13 cellular contexts compared by ENCODE assay signal in genomic region chr19:35693422-35693821, GRCh38. TPM values are rescaled to one million over a fixed set of nuclear protein-coding genes. Genes with fewer than 3 reads are reported as not detected.
A peak's percentile ranks its signal among the peaks of the same experiment; 100 is the strongest.
DNase-seq lines count a peak whose midpoint lies in the region; ATAC-seq and TF ChIP-seq lines count a peak whose summit lies in the region.
"Had no signal": no experiment of that assay in that cellular context is flagged by ENCODE, and none has a peak within 500 bp of the region (broad histone marks: within the 10 kb centered on the region; RNA-seq: fewer than 3 reads in every experiment).

No MANE protein-coding gene starts in this region.

- peaks cover 4% of the 10 kb centered on the region; the same call in 1 of the 2 replicates for H3K9me3 Mint-ChIP-seq in WTC11
- no peaks in the 10 kb centered on the region for H3K9me3 Mint-ChIP-seq in Calu3 (ENCODE audit: low read depth, unreplicated experiment)
- no peaks in the 10 kb centered on the region for H3K9me3 Mint-ChIP-seq in neural progenitor cell
- H3K9me3 Mint-ChIP-seq: T-helper 1 cell treated with Interleukin-12 subunit alpha and Interleukin-12 subunit beta and Interleukin-4 antibody, amounts not matched to agents 30 μg/mL and 1 μg/mL, for 36 hours had no signal

- H3F3A ChIP-seq in neural progenitor cell (ENCODE audit: low read depth), result peaks cover 11% of the 10 kb centered on the region

- H3K27me3 ChIP-seq in DND-41 (ENCODE audit: insufficient read depth, low read length, poor library complexity) (no peaks in the 10 kb centered on the region), lower lobe of right lung (ENCODE audit: low read depth) (no peaks in the 10 kb centered on the region), neural progenitor cell (peaks cover 4% of the 10 kb centered on the region), left lung (peaks cover 0 to 7% of the 10 kb centered on the region in 2 donors)
- H3K27me3 ChIP-seq: colonic mucosa had no signal

- POLR2A ChIA-PET in WTC11 (lab: Charles Lee), result no interaction called here

- intact Hi-C loops in lower lobe of right lung (cut with DNase I), result no loop called here
- intact Hi-C loops in Calu3 (cut with micrococcal nuclease; ENCODE audit: unreplicated experiment), result loop anchor here (1.0 to 5.0 kb wide), 3 partner anchors 124 to 238 kb away; no protein-coding TSS in a partner anchor
- intact Hi-C loops in left lung (cut with DNase I), result no loop called here

- H3K27ac ChIP-seq in DND-41 (ENCODE audit: low read length) (no peak overlapping the region), lower lobe of right lung (no peak overlapping the region), neural progenitor cell (no peak overlapping the region), left lung (no peak overlapping the region)
- H3K27ac ChIP-seq: colonic mucosa had no signal

- no peak for DNase-seq in DND-41
- DNase-seq in WTC11 (ENCODE audit: low spot score), result no peak
- DNase-seq in lower lobe of right lung, result no peak
- no peak for DNase-seq in AG20443 (ENCODE audit: low spot score)
- no peak for DNase-seq in Calu3
- DNase-seq in neural progenitor cell (ENCODE audit: low spot score), result no peak
- DNase-seq in left lung, result no peak

- H3K4me3 Mint-ChIP-seq in WTC11, result no peak overlapping the region
- no peak overlapping the region for H3K4me3 Mint-ChIP-seq in Calu3 (ENCODE audit: low read depth, unreplicated experiment)
- H3K4me3 Mint-ChIP-seq in neural progenitor cell, result no peak overlapping the region
- H3K4me3 Mint-ChIP-seq: T-helper 1 cell treated with Interleukin-12 subunit alpha and Interleukin-12 subunit beta and Interleukin-4 antibody, amounts not matched to agents 30 μg/mL and 1 μg/mL, for 36 hours had no signal

- H3K79me2 ChIP-seq in DND-41 (ENCODE audit: insufficient read depth, low read length), result no peaks in the 10 kb centered on the region
- H3K79me2 ChIP-seq in neural progenitor cell (ENCODE audit: low read depth), result no peaks in the 10 kb centered on the region

- TF ChIP-seq CTCF in DND-41 (IDR thresholded peaks at IDR 0.05; ENCODE audit: borderline replicate concordance, extremely low read depth, low read length, poor library complexity, severe bottlenecking) (no peak), WTC11 (IDR thresholded peaks at IDR 0.05) (no peak), lower lobe of right lung (IDR thresholded peaks at IDR 0.05) (no peak), Calu3 (IDR thresholded peaks at IDR 0.05; ENCODE audit: unreplicated experiment) (no peak), neural progenitor cell (IDR thresholded peaks at IDR 0.05) (no peak), left lung (IDR thresholded peaks at IDR 0.05) (no peak)

- no peaks in the 10 kb centered on the region for H3K36me3 Mint-ChIP-seq in WTC11
- no peaks in the 10 kb centered on the region for H3K36me3 Mint-ChIP-seq in Calu3 (ENCODE audit: insufficient read depth, unreplicated experiment)
- H3K36me3 Mint-ChIP-seq in neural progenitor cell, result no peaks in the 10 kb centered on the region

- 0 out of 3 replicates have a peak, but pooled peaks have one; percentile 3 for ATAC-seq in DND-41 (ENCODE audit: insufficient read depth, low read depth)
- ATAC-seq in GM19397 (IDR thresholded peaks at IDR 0.05; ENCODE audit: unreplicated experiment), result peak; percentile 21
- peak; percentile 67 for ATAC-seq in WTC11
- ATAC-seq in lower lobe of right lung, result peak; percentile 4 to 16
- ATAC-seq in left lung, result no peak

- H4K20me1 ChIP-seq in DND-41 (ENCODE audit: insufficient read depth, low read length), result no peaks in the 10 kb centered on the region
- H4K20me1 ChIP-seq in neural progenitor cell (ENCODE audit: low read depth), result no peaks in the 10 kb centered on the region

- no peaks in the 10 kb centered on the region; the same call in 1 of the 2 replicates for H3K4me1 Mint-ChIP-seq in WTC11
- H3K4me1 Mint-ChIP-seq in Calu3 (ENCODE audit: low read depth, unreplicated experiment), result peaks cover 8% of the 10 kb centered on the region
- H3K4me1 Mint-ChIP-seq in neural progenitor cell, result peaks cover 7% of the 10 kb centered on the region

- peaks cover 8% of the 10 kb centered on the region for H3K4me1 ChIP-seq in DND-41 (ENCODE audit: insufficient read depth, low read length)
- H3K4me1 ChIP-seq in lower lobe of right lung, result no peaks in the 10 kb centered on the region
- H3K4me1 ChIP-seq in neural progenitor cell, result no peaks in the 10 kb centered on the region
- no peaks in the 10 kb centered on the region for H3K4me1 ChIP-seq in left lung
- H3K4me1 ChIP-seq: colonic mucosa had no signal

- H2AFZ ChIP-seq in DND-41 (ENCODE audit: low read depth, low read length) (no peak overlapping the region), neural progenitor cell (replicated peaks) (no peak overlapping the region)

- no TSS peak for BruUV-seq in Calu3 (replicated peaks; lab: Mats Ljungman, UMichigan)

- H3K4me2 ChIP-seq in DND-41 (ENCODE audit: insufficient read depth, low read length) (no peak overlapping the region), neural progenitor cell (no peak overlapping the region)
- H3K4me2 ChIP-seq: smooth muscle cell had no signal

- H3K27me3 Mint-ChIP-seq in WTC11 (ENCODE audit: low read depth), result peaks cover 3% of the 10 kb centered on the region
- H3K27me3 Mint-ChIP-seq in Calu3 (ENCODE audit: unreplicated experiment), result no peaks in the 10 kb centered on the region
- H3K27me3 Mint-ChIP-seq in neural progenitor cell (ENCODE audit: insufficient read depth, low read depth), result peaks cover 2% of the 10 kb centered on the region

- H3K9me3 ChIP-seq in DND-41 (ENCODE audit: insufficient read depth, low read length, severe bottlenecking) (no peaks in the 10 kb centered on the region), lower lobe of right lung (no peaks in the 10 kb centered on the region), neural progenitor cell (ENCODE audit: low read depth) (no peaks in the 10 kb centered on the region), left lung (no peaks in the 10 kb centered on the region)
- H3K9me3 ChIP-seq: colonic mucosa had no signal

- CTCF ChIA-PET in WTC11 (lab: Charles Lee) (interaction anchor here (0.8 to 3.5 kb wide), 9 partner anchors 9 to 183 kb away, joined by 3 to 16 read pairs (median 7); partner anchors contain the start of gene HAUS5), Calu3 (lab: Charles Lee) (interaction anchor here (0.9 to 1.2 kb wide), 2 partner anchors 18 to 137 kb away, joined by 3 to 6 read pairs; no protein-coding TSS in a partner anchor)

- no peak overlapping the region for H3K9ac ChIP-seq in DND-41 (ENCODE audit: low read depth, low read length)
- no peak overlapping the region for H3K9ac ChIP-seq in neural progenitor cell

- no peaks in the 10 kb centered on the region for H3K36me3 ChIP-seq in DND-41 (ENCODE audit: insufficient read depth, low read length)
- H3K36me3 ChIP-seq in lower lobe of right lung, result no peaks in the 10 kb centered on the region
- no peaks in the 10 kb centered on the region for H3K36me3 ChIP-seq in neural progenitor cell
- H3K36me3 ChIP-seq in left lung, result no peaks in the 10 kb centered on the region
- H3K36me3 ChIP-seq: colonic mucosa had no signal

- H3K27ac Mint-ChIP-seq in WTC11 (no peak overlapping the region), Calu3 (ENCODE audit: unreplicated experiment) (no peak overlapping the region), neural progenitor cell (no peak overlapping the region)

- H3K4me3 ChIP-seq in DND-41 (ENCODE audit: low read depth in 1 of 2, low read length in 2 of 2) (no peak overlapping the region), lower lobe of right lung (no peak overlapping the region), neural progenitor cell (no peak overlapping the region), left lung (no peak overlapping the region)
- H3K4me3 ChIP-seq: colonic mucosa, smooth muscle cell had no signal

TF ChIP-seq in WTC11, 78 proteins besides CTCF, POLR2A, EP300 and RAD21 (continues in another document):
- no peak for TF ChIP-seq ZNF263 (CRISPR knock-in tag; IDR thresholded peaks at IDR 0.05; ENCODE audit: low read depth)
- TF ChIP-seq ZNF281 (CRISPR knock-in tag; IDR thresholded peaks at IDR 0.05), result no peak
- no peak for TF ChIP-seq NR1H2 (CRISPR knock-in tag; IDR thresholded peaks at IDR 0.05)

RNA-seq across cellular contexts. Expression of gene ZBTB32, which starts 10.9 kb away (rescaled TPM):
- 0.11 to 0.34 TPM (median 0.18 TPM) in 3 replicates for total RNA-seq in WTC11 (2021)
- total RNA-seq in lower lobe of right lung, result 0.21 TPM
- not detected in 2 replicates for total RNA-seq in Calu3 (2022)
- not detected in 2 replicates for total RNA-seq in neural progenitor cell (ENCODE audit: low replicate concordance)
- under 1 TPM; 0.15 to 0.31 TPM for total RNA-seq in left lung
- total RNA-seq: endothelial cell of umbilical vein, smooth muscle cell had no signal

RNA-seq across cellular contexts. Expression of gene KMT2B, which starts 24.4 kb away (rescaled TPM):
- 53.6 to 66.6 TPM (median 58.1 TPM) in 3 replicates for total RNA-seq in WTC11 (2021)
- total RNA-seq in lower lobe of right lung, result 37.2 TPM
- 65.2 and 65.3 TPM in 2 replicates for total RNA-seq in Calu3 (2022)
- total RNA-seq in neural progenitor cell (ENCODE audit: low replicate concordance), result 12.6 and 16.0 TPM in 2 replicates
- total RNA-seq in left lung, result 10 to 100 TPM; 29.4 to 39.1 TPM

RNA-seq across cellular contexts. Expression of gene UPK1A, which starts 27.1 kb away (rescaled TPM):
- total RNA-seq in WTC11 (2021), result 1.6 to 3.0 TPM (median 2.7 TPM) in 3 replicates
- total RNA-seq in lower lobe of right lung, result not detected
- not detected in 2 replicates for total RNA-seq in Calu3 (2022)
- 1.3 TPM in 1 of 2 replicates, not detected in the other for total RNA-seq in neural progenitor cell (ENCODE audit: low replicate concordance)
- not detected for total RNA-seq in left lung
- total RNA-seq: colonic mucosa, endothelial cell of umbilical vein, myocyte had no signal

RNA-seq across cellular contexts. Expression of gene COX6B1, which starts 45.3 kb away (rescaled TPM):
- total RNA-seq in WTC11 (2021) (523 to 536 TPM (median 526 TPM) in 3 replicates), lower lobe of right lung (267 TPM), Calu3 (2022) (488 and 497 TPM in 2 replicates), neural progenitor cell (ENCODE audit: low replicate concordance) (403 and 511 TPM in 2 replicates), left lung (100 to 1,000 TPM; 291 to 295 TPM)

RNA-seq across cellular contexts. Expression of gene IGFLR1, which starts 48.8 kb away (rescaled TPM):
- total RNA-seq in WTC11 (2021) (9.9 to 12.7 TPM (median 12.3 TPM) in 3 replicates), lower lobe of right lung (17.1 TPM), Calu3 (2022) (9.2 and 9.9 TPM in 2 replicates), neural progenitor cell (ENCODE audit: low replicate concordance) (5.0 and 9.2 TPM in 2 replicates), left lung (10 to 100 TPM; 14.1 to 25.8 TPM)
